In genomic region chr2:54546518-54546917, GRCh38 we compare ENCODE assay signal across 16 cellular contexts.
DNase-seq lines count a peak whose midpoint lies in the region; ATAC-seq and TF ChIP-seq lines count a peak whose summit lies in the region.
"Had no signal": no experiment of that assay in that cellular context is flagged by ENCODE, and none has a peak within 500 bp of the region (broad histone marks: within the 10 kb centered on the region; RNA-seq: fewer than 3 reads in every experiment).

No MANE protein-coding gene starts in this region.

- peak overlapping the region in 2 of 3 donors; percentile 4 to 16 for H3K27ac Mint-ChIP-seq in IgD-negative memory B cell
- H3K27ac Mint-ChIP-seq in chondrocyte (ENCODE audit: unreplicated experiment), result peak overlapping the region; percentile 18
- H3K27ac Mint-ChIP-seq: activated naive CD4-positive, alpha-beta T cell treated with anti-CD3 and anti-CD28 coated beads, Interleukin-2, amount 50 U/mL, for 24 hours; memory B cell had no signal

- ATAC-seq in GM19324 (IDR thresholded peaks at IDR 0.05; ENCODE audit: low FRiP score, unreplicated experiment), result peak; percentile 2

- H3K9me3 Mint-ChIP-seq in IgD-negative memory B cell (no peaks in the 10 kb centered on the region), chondrocyte (ENCODE audit: low read depth) (no peaks in the 10 kb centered on the region)
- H3K9me3 Mint-ChIP-seq: activated naive CD4-positive, alpha-beta T cell treated with anti-CD3 and anti-CD28 coated beads, Interleukin-2, amount 50 U/mL, for 24 hours; memory B cell had no signal

- peaks cover 35 to 64% of the 10 kb centered on the region in 2 donors for H3K4me1 ChIP-seq in mucosa of rectum (ENCODE audit: control insufficient read depth in 2 of 2, insufficient read depth in 2 of 2, low read length in 2 of 2)

- peaks cover 8 to 14% (median 13%) of the 10 kb centered on the region in 3 donors for H3K4me1 Mint-ChIP-seq in IgD-negative memory B cell
- H3K4me1 Mint-ChIP-seq in chondrocyte (ENCODE audit: low read depth), result peaks cover 24% of the 10 kb centered on the region

- H3K4me3 ChIP-seq in mucosa of rectum (ENCODE audit: low read length in 2 of 2), result peak overlapping the region in 1 of 2 donors; percentile 3
- H3K4me3 ChIP-seq: tibial nerve had no signal

- no peaks in the 10 kb centered on the region for H3K9me3 ChIP-seq in mucosa of rectum (ENCODE audit: control insufficient read depth in 2 of 2, low read length in 2 of 2)
- H3K9me3 ChIP-seq: tibial nerve had no signal

- H3K36me3 ChIP-seq in mucosa of rectum (ENCODE audit: control insufficient read depth in 2 of 2, insufficient read depth in 2 of 2, low read length in 2 of 2), result no peaks in the 10 kb centered on the region
- H3K36me3 ChIP-seq: tibial nerve had no signal

- peaks cover 2% of the 10 kb centered on the region for H3K36me3 Mint-ChIP-seq in IgD-negative memory B cell
- H3K36me3 Mint-ChIP-seq in chondrocyte (ENCODE audit: low read depth), result peaks cover 2% of the 10 kb centered on the region
- H3K36me3 Mint-ChIP-seq: activated naive CD4-positive, alpha-beta T cell treated with anti-CD3 and anti-CD28 coated beads, Interleukin-2, amount 50 U/mL, for 24 hours; memory B cell had no signal

- peak overlapping the region in 1 of 2 donors; percentile 41 for H3K9ac ChIP-seq in mucosa of rectum (ENCODE audit: low read depth in 1 of 2, low read length in 2 of 2)

- peak overlapping the region; percentile 86 to 87 for H3K27ac ChIP-seq in mucosa of rectum (ENCODE audit: low read depth in 2 of 2, low read length in 2 of 2)

- no peak overlapping the region for H3K4me3 Mint-ChIP-seq in IgD-negative memory B cell
- no peak overlapping the region for H3K4me3 Mint-ChIP-seq in chondrocyte (ENCODE audit: unreplicated experiment)
- H3K4me3 Mint-ChIP-seq: activated naive CD4-positive, alpha-beta T cell treated with anti-CD3 and anti-CD28 coated beads, Interleukin-2, amount 50 U/mL, for 24 hours; memory B cell had no signal

- no peaks in the 10 kb centered on the region for H3K27me3 Mint-ChIP-seq in IgD-negative memory B cell
- H3K27me3 Mint-ChIP-seq in chondrocyte (ENCODE audit: low read depth), result no peaks in the 10 kb centered on the region
- H3K27me3 Mint-ChIP-seq: activated naive CD4-positive, alpha-beta T cell treated with anti-CD3 and anti-CD28 coated beads, Interleukin-2, amount 50 U/mL, for 24 hours; memory B cell had no signal

- no peaks in the 10 kb centered on the region for H3K27me3 ChIP-seq in mucosa of rectum (ENCODE audit: control insufficient read depth in 2 of 2, insufficient read depth in 2 of 2, low read length in 2 of 2)
- H3K27me3 ChIP-seq: tibial nerve had no signal

- DNase-seq in chondrocyte (ENCODE audit: low spot score) (no peak), NCI-H187 (lab: John Stamatoyannopoulos, UW) (no peak), SHP77 treated with DMSO at 0.1 percent for 48 hours (lab: John Stamatoyannopoulos, UW) (no peak), foreskin melanocyte (no peak), NCI-H2081 (lab: John Stamatoyannopoulos, UW) (no peak)
- DNase-seq: activated CD4-positive, CD25-positive, alpha-beta regulatory T cell treated with anti-CD3 and anti-CD28 coated beads, Interleukin-2, amount 50 U/mL, for 72 hours; activated CD8-positive, alpha-beta memory T cell treated with anti-CD3 and anti-CD28 coated beads, Interleukin-2, amount 50 U/mL, for 48 hours; NCI-H1105 treated with DMSO at 0.1 percent for 48 hours; NCI-H446 treated with DMSO at 0.1 percent for 48 hours; stimulated activated CD4-positive, alpha-beta T cell treated with anti-CD3 and anti-CD28 coated beads, Interleukin-4, amount 100 ng/mL, for 24 hours had no signal

- no peak for TF ChIP-seq CTCF in chondrocyte (IDR thresholded peaks at IDR 0.05)
